Comparison of ENCODE assay signal across 8 cellular contexts in the genomic region with DNA sequence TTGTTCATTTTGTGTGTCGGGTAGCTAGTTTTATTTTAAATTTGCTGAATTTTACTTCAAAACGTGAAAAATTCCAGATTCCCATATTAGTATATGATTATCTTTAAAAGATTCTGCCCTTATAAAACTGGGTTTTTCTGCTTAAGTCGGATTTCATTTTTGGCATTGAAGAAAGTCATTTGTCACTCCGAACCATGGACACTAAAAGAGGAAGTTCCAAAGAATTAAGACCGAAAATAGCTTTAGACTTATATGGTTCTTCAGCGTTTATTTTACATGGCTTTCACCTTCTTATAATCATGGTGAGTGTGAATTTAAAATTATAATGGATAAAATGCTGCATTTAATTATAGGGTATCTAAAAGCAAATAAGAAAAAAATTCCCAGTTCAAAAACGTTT. TPM values are rescaled to one million over a fixed set of nuclear protein-coding genes. Genes with fewer than 3 reads are reported as not detected.
A peak's percentile ranks its signal among the peaks of the same experiment; 100 is the strongest.
DNase-seq lines count a peak whose midpoint lies in the region; ATAC-seq and TF ChIP-seq lines count a peak whose summit lies in the region.

No MANE protein-coding gene starts in this region.

- DNase-seq in HFFc6 (no peak), ascending aorta (ENCODE audit: low spot score in 2 of 2) (no peak), cerebellum (ENCODE audit: low spot score) (no peak), C1 segment of cervical spinal cord (lab: John Stamatoyannopoulos, UW) (no peak)

- H3K27me3 Mint-ChIP-seq in HFFc6 (ENCODE audit: insufficient read depth): peaks cover 2% of the 10 kb centered on the region

- H3K4me3 ChIP-seq in ascending aorta (peak overlapping the region; percentile 70 to 99), liver (ENCODE audit: low read depth in 1 of 3, low read length in 3 of 3) (peak overlapping the region; percentile 76 to 85 (median 80)), urinary bladder (ENCODE audit: low read depth, low read length) (peak overlapping the region; percentile 60)

- 3% methylated on average over 7 of the region's 7 CpGs for WGBS in liver
- 1% methylated on average over 7 of the region's 7 CpGs for WGBS in urinary bladder

- H3K36me3 ChIP-seq in ascending aorta (peaks cover 7 to 23% of the 10 kb centered on the region in 2 donors), liver (ENCODE audit: control insufficient read depth in 4 of 4, insufficient read depth in 3 of 4, low read depth in 1 of 4, low read length in 3 of 4) (peaks cover 4 to 12% (median 7%) of the 10 kb centered on the region in 4 donors), urinary bladder (ENCODE audit: insufficient read depth) (peaks cover 5% of the 10 kb centered on the region)

- peak overlapping the region; percentile 97 for H3K27ac Mint-ChIP-seq in HFFc6

- no peaks in the 10 kb centered on the region for H3K9me3 ChIP-seq in ascending aorta
- no peaks in the 10 kb centered on the region for H3K9me3 ChIP-seq in liver (ENCODE audit: control insufficient read depth in 4 of 4, low read length in 3 of 4)

- H3K4me3 Mint-ChIP-seq in HFFc6: peak overlapping the region; percentile 98

- ATAC-seq in HG03565 (IDR thresholded peaks at IDR 0.05; ENCODE audit: unreplicated experiment): no peak

- peak overlapping the region; percentile 98 for H3K27ac ChIP-seq in 22Rv1
- H3K27ac ChIP-seq in ascending aorta: peak overlapping the region in 1 of 2 donors; percentile 80
- no peak overlapping the region for H3K27ac ChIP-seq in liver (ENCODE audit: low read depth in 1 of 2, low read length in 2 of 2)
- H3K27ac ChIP-seq in urinary bladder (ENCODE audit: low read depth): no peak overlapping the region

- peaks cover 3% of the 10 kb centered on the region; the same call in 1 of the 2 replicates for H3K36me3 Mint-ChIP-seq in HFFc6 (ENCODE audit: low read depth)

- peak overlapping the region; percentile 48 to 72 for H3K9ac ChIP-seq in liver (ENCODE audit: low read depth in 1 of 2, low read length in 2 of 2)

- no peaks in the 10 kb centered on the region for H3K9me3 Mint-ChIP-seq in HFFc6

- intact Hi-C loops in ascending aorta (cut with DNase I): no loop called here

- no peak for TF ChIP-seq RAD21 in liver (IDR thresholded peaks at IDR 0.05)

- H3K4me1 Mint-ChIP-seq in HFFc6 (ENCODE audit: low read depth): peaks cover 32% of the 10 kb centered on the region

- TF ChIP-seq CTCF in 22Rv1 (IDR thresholded peaks at IDR 0.05) (no peak), HFFc6 (IDR thresholded peaks at IDR 0.05) (no peak), ascending aorta (IDR thresholded peaks at IDR 0.05) (no peak), liver (IDR thresholded peaks at IDR 0.05; ENCODE audit: low read depth, low read length, missing input control) (no peak)

- peaks cover 3 to 17% of the 10 kb centered on the region in 2 donors for H3K4me1 ChIP-seq in ascending aorta
- H3K4me1 ChIP-seq in liver (ENCODE audit: control insufficient read depth in 4 of 4, insufficient read depth in 4 of 4, low read length in 3 of 4): peaks cover 5 to 20% (median 13%) of the 10 kb centered on the region in 4 donors
- H3K4me1 ChIP-seq in urinary bladder (ENCODE audit: insufficient read depth): no peaks in the 10 kb centered on the region

- no peaks in the 10 kb centered on the region for H3K27me3 ChIP-seq in ascending aorta
- H3K27me3 ChIP-seq in liver (ENCODE audit: control insufficient read depth in 4 of 4, insufficient read depth in 4 of 4, low read length in 3 of 4): no peaks in the 10 kb centered on the region

TF ChIP-seq in liver, 16 proteins besides CTCF, POLR2A, EP300 and RAD21:
- TF ChIP-seq FOXA2 (IDR thresholded peaks at IDR 0.05) (no peak), SP1 (IDR thresholded peaks at IDR 0.05) (no peak), HNF4G (IDR thresholded peaks at IDR 0.05) (no peak), YY1 (IDR thresholded peaks at IDR 0.05) (no peak), HNF4A (conservative IDR thresholded peaks at IDR 0.05) (no peak), GABPA (IDR thresholded peaks at IDR 0.05 in 1 of 2, conservative IDR thresholded peaks at IDR 0.05 in 1 of 2) (no peak), FOXA1 (IDR thresholded peaks at IDR 0.05) (no peak), EGR1 (IDR thresholded peaks at IDR 0.05; ENCODE audit: low read depth in 2 of 2) (no peak)
- TF ChIP-seq, protein P1, sequence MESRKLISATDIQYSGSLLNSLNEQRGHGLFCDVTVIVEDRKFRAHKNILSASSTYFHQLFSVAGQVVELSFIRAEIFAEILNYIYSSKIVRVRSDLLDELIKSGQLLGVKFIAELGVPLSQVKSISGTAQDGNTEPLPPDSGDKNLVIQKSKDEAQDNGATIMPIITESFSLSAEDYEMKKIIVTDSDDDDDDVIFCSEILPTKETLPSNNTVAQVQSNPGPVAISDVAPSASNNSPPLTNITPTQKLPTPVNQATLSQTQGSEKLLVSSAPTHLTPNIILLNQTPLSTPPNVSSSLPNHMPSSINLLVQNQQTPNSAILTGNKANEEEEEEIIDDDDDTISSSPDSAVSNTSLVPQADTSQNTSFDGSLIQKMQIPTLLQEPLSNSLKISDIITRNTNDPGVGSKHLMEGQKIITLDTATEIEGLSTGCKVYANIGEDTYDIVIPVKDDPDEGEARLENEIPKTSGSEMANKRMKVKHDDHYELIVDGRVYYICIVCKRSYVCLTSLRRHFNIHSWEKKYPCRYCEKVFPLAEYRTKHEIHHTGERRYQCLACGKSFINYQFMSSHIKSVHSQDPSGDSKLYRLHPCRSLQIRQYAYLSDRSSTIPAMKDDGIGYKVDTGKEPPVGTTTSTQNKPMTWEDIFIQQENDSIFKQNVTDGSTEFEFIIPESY (IDR thresholded peaks at IDR 0.05): no peak
- TF ChIP-seq, protein P2, sequence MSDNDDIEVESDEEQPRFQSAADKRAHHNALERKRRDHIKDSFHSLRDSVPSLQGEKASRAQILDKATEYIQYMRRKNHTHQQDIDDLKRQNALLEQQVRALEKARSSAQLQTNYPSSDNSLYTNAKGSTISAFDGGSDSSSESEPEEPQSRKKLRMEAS (IDR thresholded peaks at IDR 0.05): no peak

RNA-seq across cellular contexts. Expression of a gene that starts 1.0 kb away (rescaled TPM):
- total RNA-seq in HFFc6 (2021; fragmentation: NEBNext Ultra II Directional; extraction: Animal tissue kit (Norgen Biotek cat#: 25700)): 10 to 100 TPM; 23.0 to 28.9 (median 26.4) TPM
- total RNA-seq in ascending aorta: 13.0 TPM
- total RNA-seq in liver: 10 to 100 TPM; 11.5 to 16.0 TPM
- polyA plus RNA-seq in liver: 1 to 10 TPM; 4.6 to 4.7 TPM
- total RNA-seq in urinary bladder: 60.5 TPM
- polyA plus RNA-seq in urinary bladder: 7.7 TPM
- total RNA-seq in cerebellum: 46.1 TPM
